15 cellular contexts compared by ENCODE assay signal in the genomic region with DNA sequence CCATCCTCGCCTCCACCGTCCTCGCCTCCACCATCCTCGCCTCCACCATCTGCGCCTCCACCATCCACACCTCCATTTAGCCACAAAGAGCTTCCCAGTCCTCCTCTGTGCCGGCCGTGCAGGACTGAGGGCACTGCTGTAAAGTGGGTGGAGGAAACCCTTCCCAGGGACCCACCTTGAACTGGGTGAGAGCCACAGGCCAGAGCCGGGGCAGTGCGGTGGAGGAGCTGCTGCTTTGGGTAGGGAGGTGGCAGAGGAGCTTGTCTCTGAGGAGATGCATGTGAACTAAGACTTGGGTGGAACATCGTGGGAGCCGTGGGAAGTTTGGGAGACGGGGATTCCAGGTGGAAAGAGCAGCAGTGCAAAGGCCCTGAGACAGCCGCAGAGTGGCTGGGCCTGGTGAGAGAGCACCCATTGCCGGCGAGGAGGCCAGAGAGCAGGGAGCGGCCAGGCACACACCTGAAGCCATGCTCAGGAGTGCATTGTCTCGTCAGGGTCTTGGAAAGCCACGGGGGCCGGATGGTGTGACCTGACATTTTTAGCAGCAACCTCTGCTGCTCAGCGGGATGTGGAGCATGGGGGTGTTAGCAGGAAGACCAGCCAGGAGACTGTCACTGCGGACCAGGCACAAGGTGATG.
"Had no signal": no experiment of that assay in that cellular context is flagged by ENCODE, and none has a peak within 500 bp of the region (broad histone marks: within the 10 kb centered on the region; RNA-seq: fewer than 3 reads in every experiment).

No MANE protein-coding gene starts in this region.

- H3K36me3 ChIP-seq: adrenal gland had no signal

- H3K27me3 ChIP-seq: adrenal gland, dorsolateral prefrontal cortex, esophagus squamous epithelium, gastrocnemius medialis, thyroid gland had no signal

- DNase-seq: activated gamma-delta T cell; activated naive CD4-positive, alpha-beta T cell treated with anti-CD3 and anti-CD28 coated beads, Interleukin-2, amount 50 U/mL, for 16 hours; adrenal gland; central memory CD4-positive, alpha-beta T cell; dorsolateral prefrontal cortex; esophagus squamous epithelium; gastrocnemius medialis; hypothalamus; left cardiac atrium; nucleus accumbens; stimulated activated CD4-positive, alpha-beta T cell treated with anti-CD3 and anti-CD28 coated beads, Interleukin-4, amount 100 ng/mL, for 1 hour; substantia nigra; T-helper 1 cell; T-helper 9 cell; thyroid gland had no signal

- H3K9me3 ChIP-seq: adrenal gland, esophagus squamous epithelium, gastrocnemius medialis, thyroid gland had no signal

- H3K27ac ChIP-seq: adrenal gland, dorsolateral prefrontal cortex, esophagus squamous epithelium, gastrocnemius medialis, thyroid gland had no signal

- ATAC-seq: gastrocnemius medialis, left cardiac atrium had no signal

- H3K4me1 ChIP-seq: adrenal gland, esophagus squamous epithelium, gastrocnemius medialis had no signal

- H3K4me3 ChIP-seq: adrenal gland, dorsolateral prefrontal cortex, esophagus squamous epithelium, gastrocnemius medialis, thyroid gland had no signal
